20 cellular contexts compared by ENCODE assay signal in genomic region chr3:12005951-12006625, GRCh38. TPM values are rescaled to one million over a fixed set of nuclear protein-coding genes. Genes with fewer than 3 reads are reported as not detected.
A peak's percentile ranks its signal among the peaks of the same experiment; 100 is the strongest.
DNase-seq lines count a peak whose midpoint lies in the region; ATAC-seq and TF ChIP-seq lines count a peak whose summit lies in the region.
"Had no signal": no experiment of that assay in that cellular context is flagged by ENCODE, and none has a peak within 500 bp of the region (broad histone marks: within the 10 kb centered on the region; RNA-seq: fewer than 3 reads in every experiment).

No MANE protein-coding gene starts in this region.

- H3K36me3 ChIP-seq in endodermal cell (ENCODE audit: control insufficient read depth, insufficient read depth, low read length) (no peaks in the 10 kb centered on the region), mesenchymal stem cell (ENCODE audit: control insufficient read depth in 1 of 2, insufficient read depth in 2 of 2, low read depth in 1 of 2, low read length in 2 of 2) (no peaks in the 10 kb centered on the region), neuronal stem cell (replicated peaks in 1 of 2; ENCODE audit: control insufficient read depth in 2 of 2, insufficient read depth in 2 of 2, low read length in 2 of 2) (no peaks in the 10 kb centered on the region)
- H3K36me3 ChIP-seq: gastrocnemius medialis, left ventricle myocardium inferior had no signal

- no peak for TF ChIP-seq CTCF in endodermal cell (conservative IDR thresholded peaks at IDR 0.05)

- no peak overlapping the region for H4K8ac ChIP-seq in mesenchymal stem cell (ENCODE audit: low read length)
- no peak overlapping the region for H4K8ac ChIP-seq in neuronal stem cell (ENCODE audit: low read depth, low read length)

- H2BK15ac ChIP-seq in mesenchymal stem cell (ENCODE audit: low read depth, poor library complexity, severe bottlenecking): no peak overlapping the region
- no peak overlapping the region for H2BK15ac ChIP-seq in neuronal stem cell (ENCODE audit: low read length)

- ATAC-seq in stimulated activated memory B cell treated with anti-CD40 and anti-IgM and Interleukin-4, amounts not matched to agents 10 μg/mL and 1 μg/mL and 100 μg/mL, for 72 hours: peak; percentile 17
- ATAC-seq: gastrocnemius medialis, mucosa of descending colon, PC-3 had no signal

- H3K36me3 Mint-ChIP-seq in activated naive CD4-positive, alpha-beta T cell treated with anti-CD3 and anti-CD28 coated beads, Interleukin-2, amount 50 U/mL, for 24 hours: no peaks in the 10 kb centered on the region
- H3K36me3 Mint-ChIP-seq in endodermal cell (ENCODE audit: low read depth): no peaks in the 10 kb centered on the region
- no peaks in the 10 kb centered on the region for H3K36me3 Mint-ChIP-seq in stimulated activated memory B cell treated with anti-CD40 and anti-IgM and Interleukin-4, amounts not matched to agents 10 μg/mL and 1 μg/mL and 100 μg/mL, for 72 hours

- H2AK5ac ChIP-seq in mesenchymal stem cell (ENCODE audit: low read length, severe bottlenecking): no peak overlapping the region
- no peak overlapping the region for H2AK5ac ChIP-seq in neuronal stem cell (ENCODE audit: low read depth, low read length)

- H2BK12ac ChIP-seq in mesenchymal stem cell (ENCODE audit: low read length in 2 of 2) (no peak overlapping the region), neuronal stem cell (ENCODE audit: low read length) (no peak overlapping the region)

- no peak overlapping the region for H3K4me2 ChIP-seq in mesenchymal stem cell (ENCODE audit: low read length, poor library complexity, severe bottlenecking)
- H3K4me2 ChIP-seq in neuronal stem cell (ENCODE audit: insufficient read depth, low read length, poor library complexity, severe bottlenecking): no peak overlapping the region

- DNase-seq in activated naive CD4-positive, alpha-beta T cell treated with Interleukin-2 at 50 U/mL for 16 hours: no peak
- DNase-seq in NCI-H146 treated with DMSO at 0.1 percent for 48 hours (lab: John Stamatoyannopoulos, UW; ENCODE audit: unreplicated experiment) (peak; percentile 21), endodermal cell (no peak), GOT3 (lab: John Stamatoyannopoulos, UW) (no peak), mesenchymal stem cell (no peak), neuronal stem cell (ENCODE audit: low spot score) (no peak)
- DNase-seq: activated CD8-positive, alpha-beta memory T cell treated with anti-CD3 and anti-CD28 coated beads for 24 hours; gastrocnemius medialis; HFFc6; left ventricle myocardium inferior; mucosa of descending colon; NCI-H187 treated with DMSO at 0.1 percent for 48 hours; PC-3; posterior cingulate gyrus; SIG-M5 had no signal

- 61 to 72% methylated on average over 2 to 3 of the region's 3 CpGs for WGBS in endodermal cell (ENCODE audit: insufficient coverage in 1 of 2, insufficient read length in 1 of 2), 2 experiments
- WGBS in mesenchymal stem cell: 49% methylated on average over 2 of the region's 3 CpGs
- WGBS in neuronal stem cell (ENCODE audit: extremely low coverage in 2 of 2, insufficient read length in 2 of 2, insufficient replicate concordance in 1 of 2), 2 donors: no CpG with 5 or more reads among the region's 3 CpGs

- no peak overlapping the region for H3K14ac ChIP-seq in mesenchymal stem cell (ENCODE audit: low read length in 2 of 2)
- H3K14ac ChIP-seq in neuronal stem cell (ENCODE audit: low read length): no peak overlapping the region

- no peaks in the 10 kb centered on the region for H3K79me1 ChIP-seq in mesenchymal stem cell (replicated peaks; ENCODE audit: low read length, poor library complexity, severe bottlenecking)
- no peaks in the 10 kb centered on the region for H3K79me1 ChIP-seq in neuronal stem cell (ENCODE audit: low read depth, low read length)

- peaks cover 3% of the 10 kb centered on the region for H3K4me1 ChIP-seq in endodermal cell (ENCODE audit: control insufficient read depth, insufficient read depth, low read length)
- H3K4me1 ChIP-seq in mesenchymal stem cell (ENCODE audit: control insufficient read depth, insufficient read depth, low read depth, low read length): peaks cover 11% of the 10 kb centered on the region
- peaks cover 0 to 4% of the 10 kb centered on the region in 2 donors for H3K4me1 ChIP-seq in neuronal stem cell (ENCODE audit: control insufficient read depth in 2 of 2, insufficient read depth in 1 of 2, low read depth in 1 of 2, low read length in 2 of 2)
- H3K4me1 ChIP-seq: gastrocnemius medialis had no signal

- H2BK5ac ChIP-seq in mesenchymal stem cell (ENCODE audit: low read depth, low read length, poor library complexity, severe bottlenecking) (no peak overlapping the region), neuronal stem cell (ENCODE audit: low read length) (no peak overlapping the region)

- peak overlapping the region; percentile 35 for H3K4me3 Mint-ChIP-seq in activated naive CD4-positive, alpha-beta T cell treated with anti-CD3 and anti-CD28 coated beads, Interleukin-2, amount 50 U/mL, for 24 hours
- H3K4me3 Mint-ChIP-seq in endodermal cell: peak overlapping the region; percentile 65
- H3K4me3 Mint-ChIP-seq in stimulated activated memory B cell treated with anti-CD40 and anti-IgM and Interleukin-4, amounts not matched to agents 10 μg/mL and 1 μg/mL and 100 μg/mL, for 72 hours: no peak overlapping the region
- H3K4me3 Mint-ChIP-seq: HFFc6 had no signal

- H3K9me3 Mint-ChIP-seq in activated naive CD4-positive, alpha-beta T cell treated with anti-CD3 and anti-CD28 coated beads, Interleukin-2, amount 50 U/mL, for 24 hours: no peaks in the 10 kb centered on the region
- H3K9me3 Mint-ChIP-seq in endodermal cell: no peaks in the 10 kb centered on the region
- H3K9me3 Mint-ChIP-seq in stimulated activated memory B cell treated with anti-CD40 and anti-IgM and Interleukin-4, amounts not matched to agents 10 μg/mL and 1 μg/mL and 100 μg/mL, for 72 hours: no peaks in the 10 kb centered on the region
- H3K9me3 Mint-ChIP-seq: HFFc6; T-helper 2 cell treated with Interferon-gamma antibody and Interleukin-4, amounts not matched to agents 5 μg/mL and 100 μg/mL, for 36 hours had no signal

- H4K91ac ChIP-seq in mesenchymal stem cell (ENCODE audit: low read length): no peak overlapping the region
- no peak overlapping the region for H4K91ac ChIP-seq in neuronal stem cell (ENCODE audit: low read depth, low read length, poor library complexity)

- H3K4me1 Mint-ChIP-seq in activated naive CD4-positive, alpha-beta T cell treated with anti-CD3 and anti-CD28 coated beads, Interleukin-2, amount 50 U/mL, for 24 hours: no peaks in the 10 kb centered on the region
- peaks cover 18% of the 10 kb centered on the region for H3K4me1 Mint-ChIP-seq in endodermal cell
- H3K4me1 Mint-ChIP-seq in stimulated activated memory B cell treated with anti-CD40 and anti-IgM and Interleukin-4, amounts not matched to agents 10 μg/mL and 1 μg/mL and 100 μg/mL, for 72 hours: peaks cover 6% of the 10 kb centered on the region

- no peak overlapping the region for H2BK120ac ChIP-seq in mesenchymal stem cell (ENCODE audit: low read depth, low read length)
- no peak overlapping the region for H2BK120ac ChIP-seq in neuronal stem cell (ENCODE audit: low read depth, low read length)

- H3K9me3 ChIP-seq in endodermal cell (ENCODE audit: control insufficient read depth, low read length) (no peaks in the 10 kb centered on the region), mesenchymal stem cell (ENCODE audit: control insufficient read depth, low read length) (no peaks in the 10 kb centered on the region), neuronal stem cell (replicated peaks in 1 of 2; ENCODE audit: control insufficient read depth in 2 of 2, insufficient read depth in 1 of 2, low read depth in 1 of 2, low read length in 2 of 2) (no peaks in the 10 kb centered on the region)
- H3K9me3 ChIP-seq: gastrocnemius medialis, left ventricle myocardium inferior, mucosa of descending colon had no signal

- H3K4ac ChIP-seq in mesenchymal stem cell (ENCODE audit: low read depth in 1 of 2, low read length in 2 of 2): no peak overlapping the region
- H3K4ac ChIP-seq in neuronal stem cell (ENCODE audit: low read length): no peak overlapping the region

- peak overlapping the region; percentile 78 for H3K4me3 ChIP-seq in endodermal cell (ENCODE audit: low read length)
- H3K4me3 ChIP-seq in mesenchymal stem cell (ENCODE audit: insufficient read depth in 1 of 2, low read depth in 1 of 2, low read length in 2 of 2): no peak overlapping the region
- H3K4me3 ChIP-seq in neuronal stem cell (ENCODE audit: low read length in 2 of 2): no peak overlapping the region
- H3K4me3 ChIP-seq: gastrocnemius medialis, left ventricle myocardium inferior, mucosa of descending colon had no signal

- H3K18ac ChIP-seq in mesenchymal stem cell (ENCODE audit: low read depth in 1 of 2, low read length in 2 of 2) (no peak overlapping the region), neuronal stem cell (ENCODE audit: low read length) (no peak overlapping the region)

- no peak overlapping the region for H3K23ac ChIP-seq in mesenchymal stem cell (ENCODE audit: low read length in 2 of 2)
- no peak overlapping the region for H3K23ac ChIP-seq in neuronal stem cell (ENCODE audit: low read depth, low read length, poor library complexity)

- H3K9ac ChIP-seq in endodermal cell (ENCODE audit: extremely low read depth, low read length, poor library complexity, severe bottlenecking): no peak overlapping the region
- H3K9ac ChIP-seq in mesenchymal stem cell (ENCODE audit: low read length): no peak overlapping the region
- H3K9ac ChIP-seq in neuronal stem cell (ENCODE audit: low read depth, low read length, poor library complexity): no peak overlapping the region

- H3K27me3 Mint-ChIP-seq in activated naive CD4-positive, alpha-beta T cell treated with anti-CD3 and anti-CD28 coated beads, Interleukin-2, amount 50 U/mL, for 24 hours: peaks cover 45% of the 10 kb centered on the region
- peaks cover 24% of the 10 kb centered on the region for H3K27me3 Mint-ChIP-seq in endodermal cell (ENCODE audit: insufficient read depth)
- peaks cover 49% of the 10 kb centered on the region for H3K27me3 Mint-ChIP-seq in stimulated activated memory B cell treated with anti-CD40 and anti-IgM and Interleukin-4, amounts not matched to agents 10 μg/mL and 1 μg/mL and 100 μg/mL, for 72 hours

- H2AFZ ChIP-seq in mesenchymal stem cell (ENCODE audit: low read depth, low read length): no peak overlapping the region
- H2AFZ ChIP-seq in neuronal stem cell (ENCODE audit: low read length): no peak overlapping the region

- no peak overlapping the region for H3K27ac Mint-ChIP-seq in activated naive CD4-positive, alpha-beta T cell treated with anti-CD3 and anti-CD28 coated beads, Interleukin-2, amount 50 U/mL, for 24 hours
- no peak overlapping the region for H3K27ac Mint-ChIP-seq in endodermal cell
- H3K27ac Mint-ChIP-seq in stimulated activated memory B cell treated with anti-CD40 and anti-IgM and Interleukin-4, amounts not matched to agents 10 μg/mL and 1 μg/mL and 100 μg/mL, for 72 hours: no peak overlapping the region
- H3K27ac Mint-ChIP-seq: HFFc6; T-helper 2 cell treated with Interferon-gamma antibody and Interleukin-4, amounts not matched to agents 5 μg/mL and 100 μg/mL, for 36 hours had no signal

- H3K27ac ChIP-seq in endodermal cell (ENCODE audit: low read depth, low read length) (no peak overlapping the region), mesenchymal stem cell (ENCODE audit: low read length, poor library complexity, severe bottlenecking) (no peak overlapping the region), neuronal stem cell (replicated peaks; ENCODE audit: low read length) (no peak overlapping the region)
- H3K27ac ChIP-seq: gastrocnemius medialis, left ventricle myocardium inferior had no signal

- peaks cover 35% of the 10 kb centered on the region for H3K27me3 ChIP-seq in endodermal cell (ENCODE audit: control insufficient read depth, insufficient read depth, low read length, poor library complexity, severe bottlenecking)
- peaks cover 56 to 67% of the 10 kb centered on the region in 2 experiments for H3K27me3 ChIP-seq in mesenchymal stem cell (ENCODE audit: control insufficient read depth in 1 of 2, insufficient read depth in 1 of 2, low read length in 2 of 2)
- peaks cover 3 to 72% (median 18%) of the 10 kb centered on the region in 3 experiments for H3K27me3 ChIP-seq in neuronal stem cell (ENCODE audit: control insufficient read depth in 3 of 3, insufficient read depth in 3 of 3, low read depth in 1 of 3, low read length in 3 of 3)

RNA-seq across cellular contexts. Expression of gene SYN2, which starts 1.9 kb away (rescaled TPM):
- total RNA-seq in endodermal cell: 1 to 10 TPM; 4.9 to 6.3 TPM
- 3.0 TPM for polyA plus RNA-seq in endodermal cell (2013, experiment 1 of 2)
- polyA plus RNA-seq in endodermal cell (2013, experiment 2 of 2): 3.1 TPM
- polyA plus RNA-seq in mesenchymal stem cell (2013, experiment 1 of 2): 0.04 TPM
- polyA plus RNA-seq in mesenchymal stem cell (2013, experiment 2 of 2): 0.05 TPM
- 1.3 TPM for polyA plus RNA-seq in neuronal stem cell (2013, experiment 1 of 2)
- 1.3 TPM for polyA plus RNA-seq in neuronal stem cell (2013, experiment 2 of 2)
- total RNA-seq: HT-29, NCI-H460 had no signal
